Comparison of ENCODE assay signal across 9 cellular contexts in the genomic region with DNA sequence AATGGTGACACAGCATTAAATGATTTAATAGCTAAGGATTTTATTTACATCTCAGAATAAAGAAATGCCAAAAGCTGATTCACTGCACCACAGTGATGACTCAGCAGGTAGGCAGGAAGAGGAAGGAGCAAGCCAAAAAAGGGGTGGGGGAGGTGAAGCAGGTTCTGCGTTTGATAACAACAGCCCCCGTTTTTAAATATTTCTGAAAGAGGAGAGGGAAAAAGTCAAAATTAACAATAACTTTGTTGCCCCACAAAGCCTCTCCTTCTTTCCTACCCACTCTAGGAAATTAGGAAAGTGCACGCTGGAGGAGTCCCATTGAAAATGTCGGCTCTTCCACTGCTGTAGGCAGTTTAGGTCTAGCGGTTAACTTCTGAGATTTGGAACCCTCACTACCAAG. TPM values are rescaled to one million over a fixed set of nuclear protein-coding genes. Genes with fewer than 3 reads are reported as not detected.
A peak's percentile ranks its signal among the peaks of the same experiment; 100 is the strongest.
DNase-seq lines count a peak whose midpoint lies in the region; ATAC-seq and TF ChIP-seq lines count a peak whose summit lies in the region.
"Had no signal": no experiment of that assay in that cellular context is flagged by ENCODE, and none has a peak within 500 bp of the region (broad histone marks: within the 10 kb centered on the region; RNA-seq: fewer than 3 reads in every experiment).

No MANE protein-coding gene starts in this region.

- no peak overlapping the region for H2BK15ac ChIP-seq in mesendoderm (replicated peaks; ENCODE audit: low read depth)

- no CpG with 5 or more reads among the region's 5 CpGs for WGBS in mesendoderm (ENCODE audit: extremely low coverage, insufficient coverage, low lambda C conversion rate)

- peak; percentile 82 for DNase-seq in EL
- peak; percentile 18 for DNase-seq in LNCaP clone FGC (ENCODE audit: low read depth)
- peak; percentile 57 for DNase-seq in astrocyte of the cerebellum (ENCODE audit: low read depth)
- peak; percentile 58 for DNase-seq in mesendoderm
- no peak for DNase-seq in NCI-H1048 (lab: John Stamatoyannopoulos, UW)
- DNase-seq: glutamatergic neuron; stimulated activated naive CD4-positive, alpha-beta T cell treated with Interleukin-2 at 50 U/mL for 16 hours had no signal

- TF ChIP-seq CTCF in LNCaP clone FGC (IDR thresholded peaks at IDR 0.05; ENCODE audit: control insufficient read depth, extremely low read depth, insufficient read depth): no peak
- TF ChIP-seq CTCF in astrocyte of the cerebellum (IDR thresholded peaks at IDR 0.05; ENCODE audit: low read depth, low read length, missing control alignments): no peak

- no peak overlapping the region for H2BK120ac ChIP-seq in mesendoderm (ENCODE audit: low read depth, low read length)

- no peak overlapping the region for H3K4me2 ChIP-seq in mesendoderm (ENCODE audit: low read length)

- no peaks in the 10 kb centered on the region for H3K79me2 ChIP-seq in mesendoderm (ENCODE audit: control insufficient read depth, insufficient read depth, low read length)

- H2BK5ac ChIP-seq in mesendoderm (ENCODE audit: low read length): no peak overlapping the region

- H3K36me3 ChIP-seq in mesendoderm (ENCODE audit: control insufficient read depth, insufficient read depth, low read length): no peaks in the 10 kb centered on the region

- no peaks in the 10 kb centered on the region for H3K79me1 ChIP-seq in mesendoderm (ENCODE audit: low read length)

- in situ Hi-C loops in astrocyte of the cerebellum (cut with HindIII; ENCODE audit: low sequenced_read_pairs): no loop called here

- peaks cover 2% of the 10 kb centered on the region for H3K4me1 ChIP-seq in mesendoderm (ENCODE audit: control insufficient read depth, low read depth, low read length)

- peak overlapping the region; percentile 55 for H3K4ac ChIP-seq in mesendoderm (ENCODE audit: low read depth, low read length)

- no peak overlapping the region for H3K27ac ChIP-seq in mesendoderm (ENCODE audit: low read depth, low read length)

- H3K27me3 ChIP-seq in mesendoderm (ENCODE audit: insufficient read depth, low read length, poor library complexity): no peaks in the 10 kb centered on the region

- ATAC-seq in GM21447 (IDR thresholded peaks at IDR 0.05; ENCODE audit: unreplicated experiment) (no peak), GM18519 (IDR thresholded peaks at IDR 0.05; ENCODE audit: low FRiP score, unreplicated experiment) (no peak)

- no peak overlapping the region for H2AK5ac ChIP-seq in mesendoderm (ENCODE audit: low read length)

- H3K4me3 ChIP-seq in LNCaP clone FGC (ENCODE audit: low read depth, low read length) (no peak overlapping the region), astrocyte of the cerebellum (ENCODE audit: low read depth, low read length) (no peak overlapping the region), mesendoderm (ENCODE audit: low read length) (no peak overlapping the region)

- no peak overlapping the region for H4K5ac ChIP-seq in mesendoderm (ENCODE audit: low read length)

- peak overlapping the region; percentile 75 for H3K18ac ChIP-seq in mesendoderm (ENCODE audit: low read length)

- no peak overlapping the region for H3K56ac ChIP-seq in mesendoderm (ENCODE audit: low read length)

- H3K9ac ChIP-seq in mesendoderm (ENCODE audit: low read length): no peak overlapping the region

- H4K8ac ChIP-seq in mesendoderm (ENCODE audit: low read depth, low read length): no peak overlapping the region

- H3K23ac ChIP-seq in mesendoderm (ENCODE audit: low read length): no peak overlapping the region

RNA-seq across cellular contexts. Expression of gene CCDC54, which starts 9.9 kb away (rescaled TPM):
- polyA plus RNA-seq in mesendoderm (2013, experiment 1 of 2): not detected
- polyA plus RNA-seq in mesendoderm (2013, experiment 2 of 2): not detected
